Comparison of ENCODE assay signal across 9 cellular contexts in the genomic region with DNA sequence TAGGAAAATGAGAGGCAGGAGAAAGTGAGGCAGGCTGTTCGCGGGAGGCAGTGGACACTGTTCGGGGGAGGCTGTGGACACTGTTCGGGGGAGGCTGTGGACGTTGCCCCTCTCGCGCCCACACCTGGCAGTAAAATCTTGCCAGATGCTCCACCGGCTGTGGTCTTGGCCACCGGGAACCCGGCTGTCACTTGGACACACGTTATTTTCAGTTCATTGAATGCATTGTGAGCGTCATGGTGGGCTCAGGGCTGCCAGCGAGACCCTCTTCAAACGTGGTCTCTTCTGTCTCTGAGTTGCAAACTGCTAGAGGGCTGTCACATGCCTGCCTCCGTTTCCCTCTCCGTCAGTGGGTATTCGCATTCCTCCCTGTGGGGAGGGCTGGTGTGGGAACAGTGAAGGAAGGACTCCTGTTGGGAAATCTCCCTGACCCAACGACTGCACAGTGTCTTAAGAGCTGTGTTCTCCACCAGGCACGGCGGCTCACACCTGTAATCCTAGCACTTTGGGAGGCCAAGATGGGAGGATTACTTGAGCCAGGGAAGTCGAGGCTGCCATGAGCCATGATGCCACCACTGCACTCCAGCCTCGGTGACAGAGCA. TPM values are rescaled to one million over a fixed set of nuclear protein-coding genes. Genes with fewer than 3 reads are reported as not detected.
DNase-seq lines count a peak whose midpoint lies in the region; TF ChIP-seq lines count a peak whose summit lies in the region.
"Had no signal": no experiment of that assay in that cellular context is flagged by ENCODE, and none has a peak within 500 bp of the region (broad histone marks: within the 10 kb centered on the region; RNA-seq: fewer than 3 reads in every experiment).

No MANE protein-coding gene starts in this region.

- H3K4me1 ChIP-seq in SJCRH30 (peaks cover 31% of the 10 kb centered on the region), prostate gland (replicated peaks) (peaks cover 11% of the 10 kb centered on the region)

- H3K36me3 ChIP-seq in SJCRH30 (peaks cover 8% of the 10 kb centered on the region), prostate gland (no peaks in the 10 kb centered on the region)

- H3K27me3 ChIP-seq in SJCRH30 (no peaks in the 10 kb centered on the region), prostate gland (replicated peaks; ENCODE audit: insufficient read depth) (no peaks in the 10 kb centered on the region)

- H3K4me1 Mint-ChIP-seq in Calu3 (ENCODE audit: low read depth, unreplicated experiment): no peaks in the 10 kb centered on the region

- DNase-seq in Calu3: no peak
- no peak for DNase-seq in SJCRH30
- DNase-seq in fibroblast of mammary gland (ENCODE audit: low read depth): no peak
- DNase-seq in prostate gland (ENCODE audit: low spot score): no peak
- no peak for DNase-seq in activated gamma-delta T cell treated with Interleukin-2 at 50 U/mL for 16 hours
- no peak for DNase-seq in stimulated activated CD4-positive, alpha-beta T cell treated with anti-CD3 and anti-CD28 coated beads, Interleukin-4, amount 100 ng/mL, for 24 hours
- no peak for DNase-seq in NCI-H146 treated with DMSO at 0.1 percent for 48 hours (lab: John Stamatoyannopoulos, UW; ENCODE audit: unreplicated experiment)
- DNase-seq in NCI-H1105 (lab: John Stamatoyannopoulos, UW): no peak

- intact Hi-C loops in Calu3 (cut with micrococcal nuclease; ENCODE audit: unreplicated experiment) (no loop called here), prostate gland (cut with DNase I) (no loop called here)

- H3K4me3 Mint-ChIP-seq in Calu3 (ENCODE audit: low read depth, unreplicated experiment): peak overlapping the region; percentile 76

- H3K27ac ChIP-seq in SJCRH30 (peak overlapping the region; percentile 86), prostate gland (no peak overlapping the region)

- H3K4me3 ChIP-seq in SJCRH30 (peak overlapping the region; percentile 80), fibroblast of mammary gland (ENCODE audit: control insufficient read depth, low read depth, low read length) (peak overlapping the region; percentile 38), prostate gland (peak overlapping the region; percentile 55 to 63)

- BruUV-seq in Calu3 (replicated peaks; lab: Mats Ljungman, UMichigan): TSS peak; percentile 28

- H3K36me3 Mint-ChIP-seq in Calu3 (ENCODE audit: insufficient read depth, unreplicated experiment): peaks cover 13% of the 10 kb centered on the region

- H3K27me3 Mint-ChIP-seq in Calu3 (ENCODE audit: unreplicated experiment): peaks cover 14% of the 10 kb centered on the region

- no peak for TF ChIP-seq POLR2A in prostate gland (IDR thresholded peaks at IDR 0.05)

- WGBS in prostate gland: 44% methylated on average over 22 of the region's 22 CpGs

- TF ChIP-seq CTCF in Calu3 (IDR thresholded peaks at IDR 0.05; ENCODE audit: unreplicated experiment) (no peak), fibroblast of mammary gland (conservative IDR thresholded peaks at IDR 0.05; ENCODE audit: control insufficient read depth, insufficient read depth, low read depth, low read length) (no peak), prostate gland (IDR thresholded peaks at IDR 0.05) (no peak)

- H3K9me3 Mint-ChIP-seq in Calu3 (ENCODE audit: low read depth, unreplicated experiment): no peaks in the 10 kb centered on the region

- CTCF ChIA-PET in Calu3 (lab: Charles Lee): interaction anchor here (1.0 kb wide), 1 partner anchor 19 kb away, joined by 4 read pairs; no protein-coding TSS in a partner anchor

- no peak overlapping the region for H3K27ac Mint-ChIP-seq in Calu3 (ENCODE audit: unreplicated experiment)

- no peaks in the 10 kb centered on the region for H3K9me3 ChIP-seq in SJCRH30 (replicated peaks)
- H3K9me3 ChIP-seq in prostate gland: no peaks in the 10 kb centered on the region

RNA-seq across cellular contexts. Expression of gene PRR5, which starts 1.4 kb away (rescaled TPM):
- total RNA-seq in Calu3 (2022) (12.5 and 14.1 TPM in 2 replicates), prostate gland (10 to 100 TPM; 47.8 to 56.5 TPM)
- 41.6 and 43.7 TPM in 2 replicates for total RNA-seq in SJCRH30 (2014; rRNA removed; shearing (Covaris generic))

RNA-seq across cellular contexts. Expression of gene ARHGAP8, which starts 49.0 kb away (rescaled TPM):
- total RNA-seq in Calu3 (2022) (124 and 127 TPM in 2 replicates), prostate gland (10 to 100 TPM; 34.6 to 64.5 TPM)
- total RNA-seq in SJCRH30 (2014; rRNA removed; shearing (Covaris generic)): 19.4 and 32.4 TPM in 2 replicates
- total RNA-seq: RPMI7951 had no signal
